8 cellular contexts compared by ENCODE assay signal in genomic region chr15:76732321-76732720, GRCh38.
DNase-seq lines count a peak whose midpoint lies in the region; ATAC-seq, FAIRE-seq and TF ChIP-seq lines count a peak whose summit lies in the region.
"Not testable (repeated sequence)": the region's sequence is repeated elsewhere in the genome, so short reads cannot be mapped to it uniquely, and the experiment has no call there.

No MANE protein-coding gene starts in this region.

- H3K4me2 ChIP-seq in K562 (ENCODE audit: insufficient read depth, low read length): not testable (repeated sequence)

- H3K27ac ChIP-seq in WERI-Rb-1; K562 (ENCODE audit: extremely low read depth, low read depth, low read length): not testable (repeated sequence)

- not testable (repeated sequence) for H3K4me1 Mint-ChIP-seq in glutamatergic neuron (ENCODE audit: low read depth, unreplicated experiment); osteocyte (ENCODE audit: unreplicated experiment)

- not testable (repeated sequence) for H3K27ac Mint-ChIP-seq in glutamatergic neuron (ENCODE audit: unreplicated experiment); osteocyte (ENCODE audit: unreplicated experiment)

- H3K9ac ChIP-seq in NT2/D1 (ENCODE audit: insufficient read length, low read depth); K562 (ENCODE audit: insufficient read depth in 1 of 2, low read depth in 2 of 2, low read length in 2 of 2): not testable (repeated sequence)

- not testable (repeated sequence) for ATAC-seq in K562

- peaks cover 27% of the 10 kb centered on the region for H3K36me3 Mint-ChIP-seq in glutamatergic neuron (ENCODE audit: unreplicated experiment)
- H3K36me3 Mint-ChIP-seq in osteocyte (ENCODE audit: unreplicated experiment): peaks cover 29% of the 10 kb centered on the region

- not testable (repeated sequence) for H3K9me3 Mint-ChIP-seq in glutamatergic neuron (ENCODE audit: unreplicated experiment); osteocyte (ENCODE audit: unreplicated experiment)

- intact Hi-C loops in K562 (cut with micrococcal nuclease): not testable (repeated sequence)

- not testable (repeated sequence) for H3K79me2 ChIP-seq in K562 (ENCODE audit: control insufficient read depth, insufficient read depth, low read length)

- TF ChIP-seq POLR2A in K562 (conservative IDR thresholded peaks at IDR 0.05): not testable (repeated sequence)

- TF ChIP-seq CTCF in AG09309 (IDR thresholded peaks at IDR 0.05; ENCODE audit: control insufficient read depth, insufficient read depth, low read depth, low read length, missing control alignments) (peak; percentile 4), GM12864 (IDR thresholded peaks at IDR 0.05; ENCODE audit: low read depth, low read length, missing control alignments) (peak; percentile 21), WERI-Rb-1 (IDR thresholded peaks at IDR 0.05; ENCODE audit: low read depth, low read length) (peak; percentile 33; the same call in 1 of the 2 replicates), K562 (IDR thresholded peaks at IDR 0.05 in 2 of 3, conservative IDR thresholded peaks at IDR 0.05 in 1 of 3; ENCODE audit: insufficient read depth in 2 of 3, low read depth in 1 of 3, low read length in 3 of 3) (peak in 2 of 3 experiments; percentile 12 to 20; a peak in 2 of 6 replicates), osteocyte (IDR thresholded peaks at IDR 0.05) (peak; percentile 14)
- TF ChIP-seq CTCF in glutamatergic neuron (IDR thresholded peaks at IDR 0.05; ENCODE audit: partially characterized antibody, unreplicated experiment): not testable (repeated sequence)

- not testable (repeated sequence) for H4K20me1 ChIP-seq in K562 (replicated peaks; ENCODE audit: control insufficient read depth, insufficient read depth, low read length)

- H3K27me3 Mint-ChIP-seq in glutamatergic neuron (ENCODE audit: unreplicated experiment); osteocyte (ENCODE audit: unreplicated experiment): not testable (repeated sequence)

- not testable (repeated sequence) for H3K4me3 Mint-ChIP-seq in glutamatergic neuron (ENCODE audit: unreplicated experiment); osteocyte (ENCODE audit: unreplicated experiment)

- not testable (repeated sequence) for H3K9me1 ChIP-seq in K562 (ENCODE audit: control insufficient read depth, insufficient read depth, low read length)

- 52% methylated on average over 9 of the region's 9 CpGs for WGBS in K562 (ENCODE audit: insufficient coverage, low coverage, missing lambda C conversion rate)

- not testable (repeated sequence) for H3K36me3 ChIP-seq in NT2/D1 (ENCODE audit: insufficient read depth, insufficient read length, low read length); K562 (ENCODE audit: control insufficient read depth, insufficient read depth, low read length)
- peaks cover 14% of the 10 kb centered on the region for H3K36me3 ChIP-seq in WERI-Rb-1

- H2AFZ ChIP-seq in K562 (ENCODE audit: low read depth, low read length): not testable (repeated sequence)

- H3K4me3 ChIP-seq in AG09309 (ENCODE audit: control insufficient read depth, low read depth, low read length); GM12864 (ENCODE audit: low read depth, low read length); NT2/D1 (ENCODE audit: insufficient read length, low read depth); WERI-Rb-1 (ENCODE audit: low read depth, low read length); K562: not testable (repeated sequence)

- POLR2A ChIA-PET in K562 (lab: Yijun Ruan, JAX): interaction anchor here (0.8 kb wide), 1 partner anchor 279 kb away, joined by 3 read pairs; no protein-coding TSS in a partner anchor

- CTCF ChIA-PET in K562 (lab: Yijun Ruan, JAX; ENCODE audit: low intra/inter-chr PET ratio): interaction anchor here (0.7 kb wide), 1 partner anchor 134 kb away, joined by 3 read pairs; no protein-coding TSS in a partner anchor

- peaks cover 11% of the 10 kb centered on the region; the same call in 1 of the 2 replicates for H3K9me3 ChIP-seq in NT2/D1 (ENCODE audit: insufficient read depth, low read length)
- not testable (repeated sequence) for H3K9me3 ChIP-seq in WERI-Rb-1 (ENCODE audit: severe bottlenecking); K562 (replicated peaks; ENCODE audit: control insufficient read depth, insufficient read depth, low read depth, low read length)

- H3K4me1 ChIP-seq in NT2/D1 (ENCODE audit: insufficient read depth, insufficient read length); K562 (replicated peaks in 1 of 2; ENCODE audit: control insufficient read depth in 2 of 2, insufficient read depth in 2 of 2, low read length in 2 of 2): not testable (repeated sequence)

- peak; percentile 58 for FAIRE-seq in K562 (lab: Jason Lieb, UNC)

- BruUV-seq in K562 (replicated peaks; lab: Mats Ljungman, UMichigan): not testable (repeated sequence)

- in situ Hi-C loops in KBM-7 (cut with MboI; ENCODE audit: low pct_unique_long_range_greater_than_20kb, low sequenced_read_pairs); K562 (cut with MboI): not testable (repeated sequence)

- TF ChIP-seq EP300 in K562 (IDR thresholded peaks at IDR 0.05; ENCODE audit: low read length): not testable (repeated sequence)

- DNase-seq in AG09309 (ENCODE audit: low read depth); GM12864 (ENCODE audit: low read depth); osteocyte (ENCODE audit: extremely low spot score, unreplicated experiment): not testable (repeated sequence)
- DNase-seq in KBM-7: peak; percentile 25
- peak; percentile 5 for DNase-seq in NT2/D1 (ENCODE audit: low read depth, low spot score)
- peak; percentile 31 for DNase-seq in WERI-Rb-1
- DNase-seq in K562 (ENCODE audit: extremely low read depth in 1 of 4, low spot score in 3 of 4): peak in 1 of 4 experiments; percentile 18
- peak; percentile 41 for DNase-seq in glutamatergic neuron

- H3K27me3 ChIP-seq in NT2/D1 (ENCODE audit: insufficient read depth, insufficient read length); WERI-Rb-1 (ENCODE audit: insufficient read depth, low read depth, severe bottlenecking); K562 (ENCODE audit: control insufficient read depth in 2 of 2, insufficient read depth in 2 of 2, low read length in 2 of 2): not testable (repeated sequence)

- TF ChIP-seq RAD21 in K562 (CRISPR knock-in tag; conservative IDR thresholded peaks at IDR 0.05 in 1 of 2, IDR thresholded peaks at IDR 0.05 in 1 of 2): peak in 1 of 2 experiments; percentile 49; a peak in 2 of 4 replicates

TF ChIP-seq in K562, 482 proteins besides CTCF, POLR2A, EP300 and RAD21:
- TF ChIP-seq SMC3 (conservative IDR thresholded peaks at IDR 0.05; ENCODE audit: insufficient read depth, low read depth, low read length): 0 out of 2 replicates have a peak, but pooled peaks have one; percentile 4
- TF ChIP-seq, protein P1, sequence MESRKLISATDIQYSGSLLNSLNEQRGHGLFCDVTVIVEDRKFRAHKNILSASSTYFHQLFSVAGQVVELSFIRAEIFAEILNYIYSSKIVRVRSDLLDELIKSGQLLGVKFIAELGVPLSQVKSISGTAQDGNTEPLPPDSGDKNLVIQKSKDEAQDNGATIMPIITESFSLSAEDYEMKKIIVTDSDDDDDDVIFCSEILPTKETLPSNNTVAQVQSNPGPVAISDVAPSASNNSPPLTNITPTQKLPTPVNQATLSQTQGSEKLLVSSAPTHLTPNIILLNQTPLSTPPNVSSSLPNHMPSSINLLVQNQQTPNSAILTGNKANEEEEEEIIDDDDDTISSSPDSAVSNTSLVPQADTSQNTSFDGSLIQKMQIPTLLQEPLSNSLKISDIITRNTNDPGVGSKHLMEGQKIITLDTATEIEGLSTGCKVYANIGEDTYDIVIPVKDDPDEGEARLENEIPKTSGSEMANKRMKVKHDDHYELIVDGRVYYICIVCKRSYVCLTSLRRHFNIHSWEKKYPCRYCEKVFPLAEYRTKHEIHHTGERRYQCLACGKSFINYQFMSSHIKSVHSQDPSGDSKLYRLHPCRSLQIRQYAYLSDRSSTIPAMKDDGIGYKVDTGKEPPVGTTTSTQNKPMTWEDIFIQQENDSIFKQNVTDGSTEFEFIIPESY (CRISPR knock-in tag; IDR thresholded peaks at IDR 0.05): peak; percentile 92
